25 cellular contexts compared by ENCODE assay signal in the genomic region with DNA sequence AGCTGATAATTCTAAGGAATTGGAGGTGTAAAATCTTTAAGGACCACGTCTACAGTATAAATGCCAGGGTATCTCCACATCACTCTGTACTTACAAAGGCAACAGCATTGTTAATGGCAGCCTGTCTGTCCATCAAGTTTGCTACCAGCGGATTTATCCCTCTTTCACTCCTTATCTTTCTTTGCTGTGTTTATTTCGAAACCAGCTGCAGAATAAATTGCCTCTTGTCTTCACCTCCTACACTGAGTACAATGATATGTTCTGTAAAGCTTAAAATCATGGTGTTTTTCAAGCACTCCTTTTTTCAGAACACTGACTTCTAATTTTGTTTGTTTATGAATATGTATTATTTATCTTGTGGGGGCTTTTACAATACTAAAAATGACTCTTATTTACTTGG.
A peak's percentile ranks its signal among the peaks of the same experiment; 100 is the strongest.
DNase-seq lines count a peak whose midpoint lies in the region; ATAC-seq and TF ChIP-seq lines count a peak whose summit lies in the region.
"Had no signal": no experiment of that assay in that cellular context is flagged by ENCODE, and none has a peak within 500 bp of the region (broad histone marks: within the 10 kb centered on the region; RNA-seq: fewer than 3 reads in every experiment).

No MANE protein-coding gene starts in this region.

- TF ChIP-seq EP300 in neural cell (conservative IDR thresholded peaks at IDR 0.05; ENCODE audit: poor library complexity, severe bottlenecking) (peak; percentile 34), stomach (IDR thresholded peaks at IDR 0.05) (no peak)

- no peaks in the 10 kb centered on the region for H4K20me1 ChIP-seq in neural cell (ENCODE audit: insufficient read depth)
- H4K20me1 ChIP-seq: BLaER1 treated with 17β-estradiol and CSF1 and Interleukin-3, amounts not matched to agents 10 nM and 100 nM had no signal

- intact Hi-C loops in stomach (cut with DNase I; ENCODE audit: low total_unique reads) = no loop called here

- no peaks in the 10 kb centered on the region for H3F3A ChIP-seq in neural cell (ENCODE audit: insufficient read depth, low read length, poor library complexity, severe bottlenecking)

- no peak overlapping the region for H3K4me2 ChIP-seq in neural cell (ENCODE audit: low read length)
- H3K4me2 ChIP-seq: BLaER1 treated with 17β-estradiol and CSF1 and Interleukin-3, amounts not matched to agents 10 nM and 100 nM had no signal

- WGBS in stomach, 5 donors = 12 to 43% (median 33%) methylated on average over 3 of the region's 3 CpGs

- DNase-seq in NCI-H345 (lab: John Stamatoyannopoulos, UW) = peak; percentile 16
- no peak for DNase-seq in NCI-H345 treated with DMSO at 0.1 percent for 48 hours (lab: John Stamatoyannopoulos, UW; ENCODE audit: unreplicated experiment)
- peak; percentile 3 for DNase-seq in NCI-H2227 (lab: John Stamatoyannopoulos, UW; ENCODE audit: unreplicated experiment)
- DNase-seq in amniotic epithelial cell (ENCODE audit: low read depth) = peak; percentile 82
- DNase-seq in H4 (ENCODE audit: low spot score) = no peak
- no peak for DNase-seq in stomach
- DNase-seq: AML-193; CD4-positive, alpha-beta T cell; GOT3; IMR-90; KG1; MG63; NCI-H1105 treated with DMSO at 0.1 percent for 48 hours; NCI-H1694; NCI-H2029 treated with DMSO at 0.1 percent for 48 hours; NCI-H446; NCI-H524 treated with DMSO at 0.1 percent for 48 hours; Right ventricle myocardium superior; RPMI8226; T-helper 1 cell had no signal

- H2AFZ ChIP-seq in neural cell (ENCODE audit: low read depth, low read length) = no peak overlapping the region

- H3K27me3 ChIP-seq in neural cell (ENCODE audit: insufficient read depth, low read depth, low read length) (no peaks in the 10 kb centered on the region), stomach (no peaks in the 10 kb centered on the region)
- H3K27me3 ChIP-seq: BLaER1 treated with 17β-estradiol and CSF1 and Interleukin-3, amounts not matched to agents 10 nM and 100 nM; MG63; SJSA1 had no signal

- H3K27ac ChIP-seq in neural cell (ENCODE audit: low read length) = no peak overlapping the region
- no peak overlapping the region for H3K27ac ChIP-seq in stomach
- H3K27ac ChIP-seq: BLaER1 treated with 17β-estradiol and CSF1 and Interleukin-3, amounts not matched to agents 10 nM and 100 nM; SJSA1 had no signal

- H3K4me1 ChIP-seq in stomach = peaks cover 0 to 7% (median 0%) of the 10 kb centered on the region in 4 donors
- H3K4me1 ChIP-seq: SJSA1 had no signal

- no peaks in the 10 kb centered on the region for H3K9me2 ChIP-seq in neural cell (ENCODE audit: insufficient read depth, low read length)

- H3K79me2 ChIP-seq in neural cell (replicated peaks; ENCODE audit: insufficient read depth, low read length) = no peaks in the 10 kb centered on the region

- H3K36me3 ChIP-seq in neural cell (ENCODE audit: insufficient read depth, low read length) (no peaks in the 10 kb centered on the region), stomach (no peaks in the 10 kb centered on the region)
- H3K36me3 ChIP-seq: BLaER1 treated with 17β-estradiol and CSF1 and Interleukin-3, amounts not matched to agents 10 nM and 100 nM; MG63; SJSA1 had no signal

- H3K4me3 ChIP-seq in neural cell (ENCODE audit: low read length) (no peak overlapping the region), stomach (no peak overlapping the region)
- H3K4me3 ChIP-seq: BLaER1 treated with 17β-estradiol and CSF1 and Interleukin-3, amounts not matched to agents 10 nM and 100 nM; MG63; SJSA1 had no signal

- ATAC-seq in GM19397 (IDR thresholded peaks at IDR 0.05; ENCODE audit: unreplicated experiment) = no peak
- ATAC-seq: HCT116 had no signal

- H3K9me3 ChIP-seq in neural cell (ENCODE audit: low read length) = no peaks in the 10 kb centered on the region
- no peaks in the 10 kb centered on the region for H3K9me3 ChIP-seq in stomach
- H3K9me3 ChIP-seq: BLaER1 treated with 17β-estradiol and CSF1 and Interleukin-3, amounts not matched to agents 10 nM and 100 nM; MG63; SJSA1 had no signal

- TF ChIP-seq CTCF in neural cell (IDR thresholded peaks at IDR 0.05; ENCODE audit: poor library complexity, severe bottlenecking) = no peak
- TF ChIP-seq CTCF in stomach (IDR thresholded peaks at IDR 0.05) = no peak

- no peak overlapping the region for H3K9ac ChIP-seq in neural cell (ENCODE audit: low read length)
- H3K9ac ChIP-seq: BLaER1 treated with 17β-estradiol and CSF1 and Interleukin-3, amounts not matched to agents 10 nM and 100 nM had no signal

- TF ChIP-seq POLR2A in stomach (IDR thresholded peaks at IDR 0.05) = no peak

- no peak for TF ChIP-seq RAD21 in neural cell (conservative IDR thresholded peaks at IDR 0.05)

TF ChIP-seq in neural cell, 6 proteins besides CTCF, POLR2A, EP300 and RAD21:
- TF ChIP-seq, protein P1, sequence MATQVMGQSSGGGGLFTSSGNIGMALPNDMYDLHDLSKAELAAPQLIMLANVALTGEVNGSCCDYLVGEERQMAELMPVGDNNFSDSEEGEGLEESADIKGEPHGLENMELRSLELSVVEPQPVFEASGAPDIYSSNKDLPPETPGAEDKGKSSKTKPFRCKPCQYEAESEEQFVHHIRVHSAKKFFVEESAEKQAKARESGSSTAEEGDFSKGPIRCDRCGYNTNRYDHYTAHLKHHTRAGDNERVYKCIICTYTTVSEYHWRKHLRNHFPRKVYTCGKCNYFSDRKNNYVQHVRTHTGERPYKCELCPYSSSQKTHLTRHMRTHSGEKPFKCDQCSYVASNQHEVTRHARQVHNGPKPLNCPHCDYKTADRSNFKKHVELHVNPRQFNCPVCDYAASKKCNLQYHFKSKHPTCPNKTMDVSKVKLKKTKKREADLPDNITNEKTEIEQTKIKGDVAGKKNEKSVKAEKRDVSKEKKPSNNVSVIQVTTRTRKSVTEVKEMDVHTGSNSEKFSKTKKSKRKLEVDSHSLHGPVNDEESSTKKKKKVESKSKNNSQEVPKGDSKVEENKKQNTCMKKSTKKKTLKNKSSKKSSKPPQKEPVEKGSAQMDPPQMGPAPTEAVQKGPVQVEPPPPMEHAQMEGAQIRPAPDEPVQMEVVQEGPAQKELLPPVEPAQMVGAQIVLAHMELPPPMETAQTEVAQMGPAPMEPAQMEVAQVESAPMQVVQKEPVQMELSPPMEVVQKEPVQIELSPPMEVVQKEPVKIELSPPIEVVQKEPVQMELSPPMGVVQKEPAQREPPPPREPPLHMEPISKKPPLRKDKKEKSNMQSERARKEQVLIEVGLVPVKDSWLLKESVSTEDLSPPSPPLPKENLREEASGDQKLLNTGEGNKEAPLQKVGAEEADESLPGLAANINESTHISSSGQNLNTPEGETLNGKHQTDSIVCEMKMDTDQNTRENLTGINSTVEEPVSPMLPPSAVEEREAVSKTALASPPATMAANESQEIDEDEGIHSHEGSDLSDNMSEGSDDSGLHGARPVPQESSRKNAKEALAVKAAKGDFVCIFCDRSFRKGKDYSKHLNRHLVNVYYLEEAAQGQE (IDR thresholded peaks at IDR 0.05; ENCODE audit: borderline replicate concordance) = no peak
- peak; percentile 38 for TF ChIP-seq POLR2AphosphoS5 (IDR thresholded peaks at IDR 0.05)
TF ChIP-seq in neural cell: peak in this region for 1.

Comparison
In these comparisons a context has a peak if more than half of its experiments do, and no peak if none do; other contexts are left out.
1. DNase-seq: peak in NCI-H345 (single experiment), NCI-H2227 (single experiment) and amniotic epithelial cell (single experiment); none in NCI-H345 treated with DMSO at 0.1 percent for 48 hours (single experiment), H4 (single experiment) and stomach (single experiment).